ENCODE assay signal across 12 cellular contexts in the genomic region with DNA sequence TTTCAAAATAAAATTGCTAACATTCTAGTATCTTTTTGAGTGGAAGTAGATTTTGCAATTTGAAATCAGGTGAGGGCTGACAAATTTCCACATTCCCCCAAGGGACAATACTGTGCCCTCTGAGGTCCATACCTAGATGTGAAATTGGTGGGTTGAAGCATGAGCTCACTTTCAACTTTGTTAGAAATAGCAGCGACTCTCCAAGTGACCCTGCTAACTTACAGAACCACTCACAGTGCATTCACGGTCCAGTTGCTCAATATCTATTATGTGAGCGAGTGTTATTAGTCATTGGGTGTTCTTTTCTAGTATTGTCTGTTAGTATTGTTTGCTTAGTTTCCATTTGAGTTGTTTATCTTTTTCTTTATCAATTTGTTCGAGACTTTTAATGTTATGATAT. TPM values are rescaled to one million over a fixed set of nuclear protein-coding genes. Genes with fewer than 3 reads are reported as not detected.
DNase-seq lines count a peak whose midpoint lies in the region; ATAC-seq lines count a peak whose summit lies in the region.
"Had no signal": no experiment of that assay in that cellular context is flagged by ENCODE, and none has a peak within 500 bp of the region (broad histone marks: within the 10 kb centered on the region; RNA-seq: fewer than 3 reads in every experiment).

No MANE protein-coding gene starts in this region.

- no peak overlapping the region for H3K4me3 ChIP-seq in GM23248
- H3K4me3 ChIP-seq: transverse colon had no signal

- no peaks in the 10 kb centered on the region for H4K20me1 ChIP-seq in GM23248 (ENCODE audit: insufficient read depth)

- intact Hi-C loops in sciatic nerve (cut with DNase I), result no loop called here

- no peak overlapping the region for H2AFZ ChIP-seq in GM23248

- DNase-seq in GM23248 (peak; percentile 74), kidney tubule cell (ENCODE audit: low spot score) (peak; percentile 40), NCI-H2081 treated with DMSO at 0.1 percent for 48 hours (lab: John Stamatoyannopoulos, UW) (no peak), sciatic nerve (ENCODE audit: low spot score) (no peak)
- no peak for DNase-seq in activated CD8-positive, alpha-beta memory T cell treated with anti-CD3 and anti-CD28 coated beads, Interleukin-2, amount 50 U/mL, for 4 hours
- DNase-seq in stimulated activated naive CD4-positive, alpha-beta T cell treated with Interleukin-2 at 50 U/mL for 16 hours (lab: John Stamatoyannopoulos, UW), result no peak
- DNase-seq: DMS153, NCI-H82, transverse colon had no signal

- in situ Hi-C loops in GM23248 (cut with MboI), result no loop called here

- no peaks in the 10 kb centered on the region for H3K4me1 ChIP-seq in GM23248 (ENCODE audit: insufficient read depth)
- H3K4me1 ChIP-seq: transverse colon had no signal

- WGBS in GM23248 (ENCODE audit: low coverage in 1 of 2, low lambda C conversion rate in 2 of 2, missing lambda C conversion rate in 2 of 2), 2 experiments, result 37 to 39% methylated on average over 4 of the region's 4 CpGs

- no peaks in the 10 kb centered on the region for H3F3A ChIP-seq in GM23248 (ENCODE audit: insufficient read depth)

- H3K4me2 ChIP-seq in GM23248 (ENCODE audit: unreplicated experiment), result no peak overlapping the region

- H3K9me3 ChIP-seq in GM23248 (ENCODE audit: low read depth), result no peaks in the 10 kb centered on the region

- H3K27me3 ChIP-seq in GM23248 (replicated peaks; ENCODE audit: insufficient read depth), result no peaks in the 10 kb centered on the region; the same call in 1 of the 2 replicates

- H3K36me3 ChIP-seq in GM23248 (ENCODE audit: low read depth), result no peaks in the 10 kb centered on the region
- H3K36me3 ChIP-seq: transverse colon had no signal

- H3K27ac ChIP-seq in GM23248, result no peak overlapping the region
- H3K27ac ChIP-seq: transverse colon had no signal

- no peak overlapping the region for H3K9ac ChIP-seq in GM23248

- H3K79me2 ChIP-seq in GM23248 (ENCODE audit: insufficient read depth), result no peaks in the 10 kb centered on the region

- no peaks in the 10 kb centered on the region for H3K9me2 ChIP-seq in GM23248 (ENCODE audit: insufficient read depth)

- ATAC-seq in GM18870 (IDR thresholded peaks at IDR 0.05; ENCODE audit: unreplicated experiment) (peak; percentile 92), HG03439 (IDR thresholded peaks at IDR 0.05; ENCODE audit: unreplicated experiment) (peak; percentile 91), sciatic nerve (no peak)
- ATAC-seq: WTC11 had no signal

RNA-seq across cellular contexts. Expression of gene ASB17, which starts 53.6 kb away (rescaled TPM):
- not detected in 2 replicates for total RNA-seq in GM23248 (2014; rRNA removed; shearing (Covaris generic))
- not detected in 2 replicates for polyA plus RNA-seq in GM23248 (2016; fragmentation: Nextera tagmentation; extraction: Ambion mirVana)
- not detected for total RNA-seq in sciatic nerve
- total RNA-seq: transverse colon, WTC11 had no signal

Comparison
In these comparisons a context has a peak if more than half of its experiments do, and no peak if none do; other contexts are left out.
1. DNase-seq: peak in GM23248 (single experiment) and kidney tubule cell (single experiment); none in activated CD8-positive, alpha-beta memory T cell treated with anti-CD3 and anti-CD28 coated beads, Interleukin-2, amount 50 U/mL, for 4 hours (single experiment), NCI-H2081 treated with DMSO at 0.1 percent for 48 hours (single experiment), sciatic nerve (single experiment) and stimulated activated naive CD4-positive, alpha-beta T cell treated with Interleukin-2 at 50 U/mL for 16 hours (single experiment).